1 cellular context compared by ENCODE assay signal in the genomic region with DNA sequence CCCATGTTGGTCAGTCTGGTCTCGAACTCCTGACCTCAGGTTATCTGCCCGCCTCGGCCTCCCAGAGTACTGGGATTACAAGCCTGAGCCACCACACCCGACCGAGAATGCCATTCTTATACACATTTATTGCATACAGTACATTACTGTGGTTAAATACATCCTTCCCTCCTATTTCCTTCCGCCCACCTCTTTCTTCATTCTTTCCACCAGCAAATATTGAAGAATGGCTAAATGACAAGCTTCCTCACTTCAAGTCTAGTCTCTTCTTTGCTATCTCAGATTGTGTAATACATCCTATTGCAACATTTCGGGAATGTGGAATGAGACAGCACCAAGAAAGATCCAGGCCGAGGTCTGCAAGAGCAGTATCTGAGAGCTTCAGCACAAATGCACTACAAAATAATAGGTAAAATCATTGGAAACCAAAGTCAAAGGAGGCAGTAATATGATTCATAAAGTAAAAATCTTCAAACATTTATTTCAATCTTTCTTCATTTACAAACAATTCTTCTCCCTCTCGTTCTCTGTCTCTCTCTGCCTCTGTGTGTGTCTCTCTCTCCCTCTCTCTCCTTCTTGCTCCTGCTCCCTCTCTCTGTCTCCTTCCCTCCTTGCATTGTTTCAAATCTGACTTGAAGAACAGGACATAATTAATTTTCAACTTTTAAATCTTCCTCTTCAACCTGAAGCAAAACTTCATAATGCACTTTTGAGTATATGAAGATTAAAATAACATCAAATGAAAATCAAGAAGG.
A peak's percentile ranks its signal among the peaks of the same experiment; 100 is the strongest.
TF ChIP-seq lines count a peak whose summit lies in the region.

No MANE protein-coding gene starts in this region.

TF ChIP-seq in HepG2, 621 proteins besides CTCF, POLR2A, EP300 and RAD21 (continued from another document):
- TF ChIP-seq, protein P1, sequence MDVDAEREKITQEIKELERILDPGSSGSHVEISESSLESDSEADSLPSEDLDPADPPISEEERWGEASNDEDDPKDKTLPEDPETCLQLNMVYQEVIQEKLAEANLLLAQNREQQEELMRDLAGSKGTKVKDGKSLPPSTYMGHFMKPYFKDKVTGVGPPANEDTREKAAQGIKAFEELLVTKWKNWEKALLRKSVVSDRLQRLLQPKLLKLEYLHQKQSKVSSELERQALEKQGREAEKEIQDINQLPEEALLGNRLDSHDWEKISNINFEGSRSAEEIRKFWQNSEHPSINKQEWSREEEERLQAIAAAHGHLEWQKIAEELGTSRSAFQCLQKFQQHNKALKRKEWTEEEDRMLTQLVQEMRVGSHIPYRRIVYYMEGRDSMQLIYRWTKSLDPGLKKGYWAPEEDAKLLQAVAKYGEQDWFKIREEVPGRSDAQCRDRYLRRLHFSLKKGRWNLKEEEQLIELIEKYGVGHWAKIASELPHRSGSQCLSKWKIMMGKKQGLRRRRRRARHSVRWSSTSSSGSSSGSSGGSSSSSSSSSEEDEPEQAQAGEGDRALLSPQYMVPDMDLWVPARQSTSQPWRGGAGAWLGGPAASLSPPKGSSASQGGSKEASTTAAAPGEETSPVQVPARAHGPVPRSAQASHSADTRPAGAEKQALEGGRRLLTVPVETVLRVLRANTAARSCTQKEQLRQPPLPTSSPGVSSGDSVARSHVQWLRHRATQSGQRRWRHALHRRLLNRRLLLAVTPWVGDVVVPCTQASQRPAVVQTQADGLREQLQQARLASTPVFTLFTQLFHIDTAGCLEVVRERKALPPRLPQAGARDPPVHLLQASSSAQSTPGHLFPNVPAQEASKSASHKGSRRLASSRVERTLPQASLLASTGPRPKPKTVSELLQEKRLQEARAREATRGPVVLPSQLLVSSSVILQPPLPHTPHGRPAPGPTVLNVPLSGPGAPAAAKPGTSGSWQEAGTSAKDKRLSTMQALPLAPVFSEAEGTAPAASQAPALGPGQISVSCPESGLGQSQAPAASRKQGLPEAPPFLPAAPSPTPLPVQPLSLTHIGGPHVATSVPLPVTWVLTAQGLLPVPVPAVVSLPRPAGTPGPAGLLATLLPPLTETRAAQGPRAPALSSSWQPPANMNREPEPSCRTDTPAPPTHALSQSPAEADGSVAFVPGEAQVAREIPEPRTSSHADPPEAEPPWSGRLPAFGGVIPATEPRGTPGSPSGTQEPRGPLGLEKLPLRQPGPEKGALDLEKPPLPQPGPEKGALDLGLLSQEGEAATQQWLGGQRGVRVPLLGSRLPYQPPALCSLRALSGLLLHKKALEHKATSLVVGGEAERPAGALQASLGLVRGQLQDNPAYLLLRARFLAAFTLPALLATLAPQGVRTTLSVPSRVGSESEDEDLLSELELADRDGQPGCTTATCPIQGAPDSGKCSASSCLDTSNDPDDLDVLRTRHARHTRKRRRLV (CRISPR knock-in tag; IDR thresholded peaks at IDR 0.05), result no peak
- TF ChIP-seq ZNF33B (CRISPR knock-in tag; IDR thresholded peaks at IDR 0.05), result no peak
- peak; percentile 96 for TF ChIP-seq TRIM24 (CRISPR knock-in tag; IDR thresholded peaks at IDR 0.05)
